8 cellular contexts compared by ENCODE assay signal in genomic region chr2:19347619-19348562, GRCh38. TPM values are rescaled to one million over a fixed set of nuclear protein-coding genes. Genes with fewer than 3 reads are reported as not detected.
DNase-seq lines count a peak whose midpoint lies in the region; ATAC-seq and TF ChIP-seq lines count a peak whose summit lies in the region.

No MANE protein-coding gene starts in this region.

- H3K9me3 ChIP-seq in IMR-90 (ENCODE audit: control insufficient read depth, insufficient read depth, low read length) (no peaks in the 10 kb centered on the region), OCI-LY3 (ENCODE audit: insufficient read depth, low read length) (no peaks in the 10 kb centered on the region), mucosa of descending colon (no peaks in the 10 kb centered on the region)

- H3K4me1 ChIP-seq in IMR-90 (ENCODE audit: control insufficient read depth, insufficient read depth, low read length): no peaks in the 10 kb centered on the region; the same call in 1 of the 2 replicates
- H3K4me1 ChIP-seq in OCI-LY3 (ENCODE audit: low read length): peaks cover 9% of the 10 kb centered on the region
- peaks cover 16% of the 10 kb centered on the region for H3K4me1 ChIP-seq in mucosa of descending colon (ENCODE audit: low read depth)

- peak overlapping the region; percentile 94 for H3K14ac ChIP-seq in IMR-90 (replicated peaks; ENCODE audit: low read depth, low read length)

- CTCF ChIA-PET in IMR-90 (lab: Yijun Ruan, JAX): no interaction called here

- H4K20me1 ChIP-seq in IMR-90 (ENCODE audit: insufficient read depth, low read length) (peaks cover 4% of the 10 kb centered on the region; the same call in 1 of the 2 replicates), OCI-LY3 (ENCODE audit: insufficient read depth, low read length) (no peaks in the 10 kb centered on the region)

- peak overlapping the region; percentile 57 for H2AK5ac ChIP-seq in IMR-90 (ENCODE audit: low read depth, low read length)

- no peak; the same call in 1 of the 2 replicates for TF ChIP-seq RAD21 in IMR-90 (IDR thresholded peaks at IDR 0.05; ENCODE audit: low read length)

- H3K36me3 ChIP-seq in IMR-90 (ENCODE audit: control insufficient read depth, insufficient read depth, low read length) (peaks cover 34% of the 10 kb centered on the region), OCI-LY3 (replicated peaks; ENCODE audit: low read depth, low read length) (no peaks in the 10 kb centered on the region), mucosa of descending colon (ENCODE audit: low read depth) (no peaks in the 10 kb centered on the region)

- H3K9ac ChIP-seq in IMR-90 (ENCODE audit: low read depth, low read length): peak overlapping the region; percentile 98
- H3K9ac ChIP-seq in OCI-LY3 (ENCODE audit: low read length): peak overlapping the region; percentile 92

- TF ChIP-seq POLR2A in IMR-90 (IDR thresholded peaks at IDR 0.05; ENCODE audit: low read depth, low read length): peak; percentile 94

- POLR2A ChIA-PET in IMR-90 (lab: Charles Lee; ENCODE audit: unreplicated experiment): interaction anchor here (0.6 to 1.1 kb wide), 4 partner anchors 10 to 207 kb away, joined by 3 to 5 read pairs (median 4); partner anchors contain the start of gene OSR1

- peak overlapping the region; percentile 96 for H2AFZ ChIP-seq in IMR-90 (replicated peaks; ENCODE audit: low read length, poor library complexity)
- peak overlapping the region; percentile 90 for H2AFZ ChIP-seq in OCI-LY3 (ENCODE audit: low read depth, low read length)

- H3K79me2 ChIP-seq in OCI-LY3 (ENCODE audit: low read length): peaks cover 15% of the 10 kb centered on the region

- peak overlapping the region; percentile 91 for H3K4me2 ChIP-seq in IMR-90 (ENCODE audit: low read depth, low read length)
- peak overlapping the region; percentile 84 for H3K4me2 ChIP-seq in OCI-LY3 (ENCODE audit: low read length)

- DNase-seq in DMS153 (lab: John Stamatoyannopoulos, UW) (peak; percentile 92), IMR-90 (peak; percentile 98), activated T-cell treated with anti-CD3 and anti-CD28 coated beads for 4 hours (peak; percentile 92), epithelial cell of esophagus (ENCODE audit: low read depth) (peak; percentile 96), mucosa of descending colon (peak; percentile 97 to 99 (median 99))
- DNase-seq in stimulated activated CD8-positive, alpha-beta memory T cell treated with anti-CD3 and anti-CD28 coated beads, Interleukin-2, amount 100 ng/mL, for 48 hours (ENCODE audit: low read depth in 2 of 2): peak; percentile 83 to 86

- H3K27ac ChIP-seq in IMR-90 (ENCODE audit: insufficient read depth, low read length) (peak overlapping the region; percentile 97), OCI-LY3 (ENCODE audit: low read length) (peak overlapping the region; percentile 45)

- H4K5ac ChIP-seq in IMR-90 (ENCODE audit: low read depth, low read length): peak overlapping the region; percentile 92

- H3K4me3 ChIP-seq in IMR-90 (ENCODE audit: insufficient read depth, low read depth, low read length): peak overlapping the region; percentile 76
- H3K4me3 ChIP-seq in OCI-LY3 (ENCODE audit: low read length): peak overlapping the region; percentile 93
- peak overlapping the region; percentile 96 for H3K4me3 ChIP-seq in epithelial cell of esophagus (ENCODE audit: low read length)
- H3K4me3 ChIP-seq in mucosa of descending colon: peak overlapping the region; percentile 71

- TF ChIP-seq CTCF in IMR-90 (conservative IDR thresholded peaks at IDR 0.05; ENCODE audit: low read depth, low read length) (no peak), OCI-LY3 (IDR thresholded peaks at IDR 0.05; ENCODE audit: low read depth, low read length) (no peak), epithelial cell of esophagus (IDR thresholded peaks at IDR 0.05; ENCODE audit: insufficient read depth, low read depth, low read length, missing control alignments) (no peak), mucosa of descending colon (IDR thresholded peaks at IDR 0.05) (no peak)

- H3K4ac ChIP-seq in IMR-90 (ENCODE audit: low read depth, low read length): peak overlapping the region; percentile 94

- peak overlapping the region; percentile 96 for H4K8ac ChIP-seq in IMR-90 (ENCODE audit: low read depth in 2 of 2, low read length in 2 of 2)

- peak overlapping the region; percentile 95 for H2BK5ac ChIP-seq in IMR-90 (ENCODE audit: low read depth, low read length, poor library complexity, severe bottlenecking)

- peak overlapping the region; percentile 93; the same call in 2 of the 3 replicates for H2BK15ac ChIP-seq in IMR-90 (ENCODE audit: low read depth, low read length)

- peak overlapping the region; percentile 89 for H3K23ac ChIP-seq in IMR-90 (ENCODE audit: low read depth, low read length)

- H2BK20ac ChIP-seq in IMR-90 (ENCODE audit: low read depth, low read length): peak overlapping the region; percentile 76; the same call in 1 of the 2 replicates

- peaks cover 28 to 37% of the 10 kb centered on the region in 2 experiments for H3K79me1 ChIP-seq in IMR-90 (ENCODE audit: low read depth in 1 of 2, low read length in 2 of 2)

- peak overlapping the region; percentile 94 for H3K56ac ChIP-seq in IMR-90 (ENCODE audit: extremely low read depth, insufficient read depth, low read length)

- 0% methylated on average over 19 of the region's 76 CpGs; no CpG with 5 or more reads in 1 of the 2 experiments for WGBS in IMR-90 (ENCODE audit: extremely low coverage in 2 of 2, insufficient read length in 1 of 2), 2 experiments

- intact Hi-C loops in IMR-90 (cut with micrococcal nuclease) (loop anchor here (5.0 kb wide), 1 partner anchor 111 kb away; no protein-coding TSS in a partner anchor), mucosa of descending colon (cut with DNase I, micrococcal nuclease) (no loop called here)

- ATAC-seq in GM21576 (IDR thresholded peaks at IDR 0.05; ENCODE audit: unreplicated experiment): peak; percentile 89
- ATAC-seq in IMR-90 (ENCODE audit: low read depth): peak; percentile 94
- peak; percentile 96 for ATAC-seq in mucosa of descending colon

- H3K18ac ChIP-seq in IMR-90 (ENCODE audit: low read depth, low read length): peak overlapping the region; percentile 95

- in situ Hi-C loops in IMR-90 (cut with MboI; ENCODE audit: low sequenced_read_pairs): no loop called here

- BruUV-seq in IMR-90 (replicated peaks; lab: Mats Ljungman, UMichigan): TSS peak; percentile 65

- H2AK9ac ChIP-seq in IMR-90 (replicated peaks; ENCODE audit: low read depth, low read length, poor library complexity): peak overlapping the region; percentile 39

- no peaks in the 10 kb centered on the region for H3K27me3 ChIP-seq in IMR-90 (ENCODE audit: control insufficient read depth, insufficient read depth, low read length)
- H3K27me3 ChIP-seq in OCI-LY3 (ENCODE audit: low read depth, low read length): no peaks in the 10 kb centered on the region

- peaks cover 9% of the 10 kb centered on the region for H3K9me1 ChIP-seq in IMR-90 (ENCODE audit: insufficient read depth, low read length)

- dilution Hi-C loops in IMR-90 (cut with HindIII; ENCODE audit: low sequenced_read_pairs, unreplicated experiment): no loop called here

- peak overlapping the region; percentile 91 for H2BK120ac ChIP-seq in IMR-90 (ENCODE audit: low read depth, low read length)

- H4K91ac ChIP-seq in IMR-90 (ENCODE audit: insufficient read depth, low read depth, low read length): peak overlapping the region; percentile 95

TF ChIP-seq in IMR-90, 13 proteins besides CTCF, POLR2A, EP300 and RAD21:
- peak; percentile 24; the same call in 1 of the 2 replicates for TF ChIP-seq SMC3 (IDR thresholded peaks at IDR 0.05; ENCODE audit: low read depth, low read length)
- no peak for TF ChIP-seq RFX5 (IDR thresholded peaks at IDR 0.05; ENCODE audit: low read depth, low read length)
- peak; percentile 37; the same call in 1 of the 2 replicates for TF ChIP-seq NFE2L2 (IDR thresholded peaks at IDR 0.05; ENCODE audit: low read depth, low read length)
- no peak for TF ChIP-seq ELK1 (IDR thresholded peaks at IDR 0.05; ENCODE audit: borderline replicate concordance, low read depth, low read length)
- TF ChIP-seq CEBPB (IDR thresholded peaks at IDR 0.05; ENCODE audit: low read depth, low read length): peak; percentile 89
- no peak for TF ChIP-seq CHD1 (IDR thresholded peaks at IDR 0.05; ENCODE audit: low read depth, low read length)
- peak; percentile 87 for TF ChIP-seq RCOR1 (IDR thresholded peaks at IDR 0.05; ENCODE audit: insufficient replicate concordance, low read length)
- no peak for TF ChIP-seq USF2 (IDR thresholded peaks at IDR 0.05; ENCODE audit: low read depth, low read length)
- no peak for TF ChIP-seq MAZ (IDR thresholded peaks at IDR 0.05; ENCODE audit: borderline replicate concordance, low read depth, low read length)
- 0 out of 2 replicates have a peak, but pooled peaks have one; percentile 7 for TF ChIP-seq FOS (IDR thresholded peaks at IDR 0.05; ENCODE audit: low read depth, low read length)
- no peak for TF ChIP-seq BHLHE40 (IDR thresholded peaks at IDR 0.05; ENCODE audit: low read depth, low read length)
- no peak for TF ChIP-seq MAFK (IDR thresholded peaks at IDR 0.05; ENCODE audit: low read depth, low read length)
- TF ChIP-seq MXI1 (IDR thresholded peaks at IDR 0.05; ENCODE audit: borderline replicate concordance, low read depth, low read length): no peak

RNA-seq across cellular contexts. Expression of gene OSR1, which starts 10.5 kb away (rescaled TPM):
- 12.4 and 14.7 TPM in 2 replicates for total RNA-seq in IMR-90 (2012; rRNA removed)
- 48.0 and 51.9 TPM in 2 replicates for polyA plus RNA-seq in IMR-90 (2012; rRNA removed)
- 31.5 and 51.7 TPM in 2 replicates for polyA plus RNA-seq in IMR-90 (2012; cell fraction: cytosol; rRNA removed)
- polyA plus RNA-seq in IMR-90 (2012; cell fraction: nucleus; rRNA removed; ENCODE audit: low replicate concordance): 67.0 and 99.5 TPM in 2 replicates
- 10 to 100 TPM in 1 of 3 donors, 1 to 10 TPM in 1, under 1 TPM in 1; 0.69 to 15.8 (median 8.1) TPM for total RNA-seq in mucosa of descending colon

Comparison
In these comparisons a context has a peak if more than half of its experiments do, and no peak if none do; other contexts are left out.
1. Peak in every context shown above with its lines: DNase-seq, ATAC-seq, H3K4me3 ChIP-seq and H3K27ac ChIP-seq.